Comparison of ENCODE assay signal across 12 cellular contexts in genomic region chr2:207819839-207820784, GRCh38. TPM values are rescaled to one million over a fixed set of nuclear protein-coding genes. Genes with fewer than 3 reads are reported as not detected.
A peak's percentile ranks its signal among the peaks of the same experiment; 100 is the strongest.
DNase-seq lines count a peak whose midpoint lies in the region; ATAC-seq and TF ChIP-seq lines count a peak whose summit lies in the region.
"Had no signal": no experiment of that assay in that cellular context is flagged by ENCODE, and none has a peak within 500 bp of the region (broad histone marks: within the 10 kb centered on the region; RNA-seq: fewer than 3 reads in every experiment).

No MANE protein-coding gene starts in this region.

- POLR2A ChIA-PET in WTC11 (lab: Charles Lee) = no interaction called here

- CTCF ChIA-PET in WTC11 (lab: Charles Lee) = interaction anchor here (0.7 to 1.1 kb wide), 3 partner anchors 147 to 220 kb away, joined by 3 read pairs; partner anchors contain the start of gene METTL21A

- no peaks in the 10 kb centered on the region for H3K27me3 Mint-ChIP-seq in WTC11 (ENCODE audit: low read depth)
- no peaks in the 10 kb centered on the region for H3K27me3 Mint-ChIP-seq in progenitor cell of endocrine pancreas
- H3K27me3 Mint-ChIP-seq: activated CD4-positive, alpha-beta memory T cell treated with anti-CD3 and anti-CD28 coated beads for 36 hours had no signal

- H3K4me3 Mint-ChIP-seq in WTC11 = no peak overlapping the region
- H3K4me3 Mint-ChIP-seq in progenitor cell of endocrine pancreas (ENCODE audit: low read depth) = peak overlapping the region; percentile 16
- H3K4me3 Mint-ChIP-seq: activated CD4-positive, alpha-beta memory T cell treated with anti-CD3 and anti-CD28 coated beads for 36 hours had no signal

- H3K9me3 Mint-ChIP-seq in WTC11 (no peaks in the 10 kb centered on the region), progenitor cell of endocrine pancreas (ENCODE audit: low read depth) (no peaks in the 10 kb centered on the region)
- H3K9me3 Mint-ChIP-seq: activated CD4-positive, alpha-beta memory T cell treated with anti-CD3 and anti-CD28 coated beads for 36 hours had no signal

- in situ Hi-C loops in G401 (cut with HindIII; ENCODE audit: low sequenced_read_pairs) (no loop called here), KBM-7 (cut with MboI; ENCODE audit: low pct_unique_long_range_greater_than_20kb, low sequenced_read_pairs) (no loop called here), GM13976 (cut with MboI; ENCODE audit: low sequenced_read_pairs, unreplicated experiment) (no loop called here)

- no peaks in the 10 kb centered on the region for H3K36me3 Mint-ChIP-seq in WTC11
- peaks cover 2% of the 10 kb centered on the region for H3K36me3 Mint-ChIP-seq in progenitor cell of endocrine pancreas (ENCODE audit: insufficient read depth)

- H3K4me1 Mint-ChIP-seq in WTC11 = peaks cover 25% of the 10 kb centered on the region
- peaks cover 46% of the 10 kb centered on the region for H3K4me1 Mint-ChIP-seq in progenitor cell of endocrine pancreas (ENCODE audit: low read depth)

- TF ChIP-seq CTCF in WTC11 (IDR thresholded peaks at IDR 0.05) (no peak), progenitor cell of endocrine pancreas (IDR thresholded peaks at IDR 0.05; ENCODE audit: unreplicated experiment) (no peak), GM13976 (IDR thresholded peaks at IDR 0.05; ENCODE audit: borderline replicate concordance, control extremely low read depth, extremely low read depth, insufficient read depth, missing control alignments) (no peak)

- peak; percentile 37 for DNase-seq in G401 (ENCODE audit: low spot score)
- DNase-seq in WTC11 (ENCODE audit: low spot score) = no peak
- peak; percentile 95 for DNase-seq in kidney glomerular epithelial cell (lab: John Stamatoyannopoulos, UW)
- no peak for DNase-seq in progenitor cell of endocrine pancreas (ENCODE audit: low spot score, unreplicated experiment)
- no peak for DNase-seq in KBM-7
- DNase-seq in GM13976 (ENCODE audit: low spot score) = no peak
- no peak for DNase-seq in SKM-1 treated with dmso at 0.1 percent for 144 hours (lab: John Stamatoyannopoulos, UW; ENCODE audit: unreplicated experiment)
- DNase-seq: activated CD4-positive, alpha-beta memory T cell treated with anti-CD3 and anti-CD28 coated beads for 36 hours; DND-41; SHP77 treated with DMSO at 0.1 percent for 48 hours; testis had no signal

- ATAC-seq in WTC11 (no peak), HG02981 (IDR thresholded peaks at IDR 0.05; ENCODE audit: unreplicated experiment) (no peak)

- H3K27ac Mint-ChIP-seq in WTC11 = no peak overlapping the region
- peak overlapping the region; percentile 86 for H3K27ac Mint-ChIP-seq in progenitor cell of endocrine pancreas
- H3K27ac Mint-ChIP-seq: activated CD4-positive, alpha-beta memory T cell treated with anti-CD3 and anti-CD28 coated beads for 36 hours had no signal

TF ChIP-seq in WTC11, 78 proteins besides CTCF, POLR2A, EP300 and RAD21:
- peak; percentile 74 for TF ChIP-seq GABPB1 (CRISPR knock-in tag; IDR thresholded peaks at IDR 0.05)
- no peak for TF ChIP-seq PREB (CRISPR knock-in tag; IDR thresholded peaks at IDR 0.05; ENCODE audit: borderline replicate concordance)
- TF ChIP-seq ZNF512 (CRISPR knock-in tag; IDR thresholded peaks at IDR 0.05; ENCODE audit: borderline replicate concordance) = no peak
- TF ChIP-seq CREB1 (CRISPR knock-in tag; IDR thresholded peaks at IDR 0.05) = no peak
- TF ChIP-seq KAT7 (CRISPR knock-in tag; IDR thresholded peaks at IDR 0.05; ENCODE audit: borderline replicate concordance) = no peak
- no peak for TF ChIP-seq AR (CRISPR knock-in tag; IDR thresholded peaks at IDR 0.05)

RNA-seq across cellular contexts. Expression of gene FZD5, which starts 50.4 kb away (rescaled TPM):
- 30.5 and 30.8 TPM in 2 replicates for total RNA-seq in G401 (2014; rRNA removed; shearing (Covaris generic))
- 52.8 to 103 TPM (median 53.7 TPM) in 3 replicates for total RNA-seq in WTC11 (2021)
- 238 and 247 TPM in 2 replicates for total RNA-seq in progenitor cell of endocrine pancreas

Comparison
In these comparisons a context has a peak if more than half of its experiments do, and no peak if none do; other contexts are left out.
1. DNase-seq: peak in G401 (single experiment) and kidney glomerular epithelial cell (single experiment); none in WTC11 (single experiment), progenitor cell of endocrine pancreas (single experiment), KBM-7 (single experiment), GM13976 (single experiment) and SKM-1 treated with dmso at 0.1 percent for 144 hours (single experiment).